In the genomic region with DNA sequence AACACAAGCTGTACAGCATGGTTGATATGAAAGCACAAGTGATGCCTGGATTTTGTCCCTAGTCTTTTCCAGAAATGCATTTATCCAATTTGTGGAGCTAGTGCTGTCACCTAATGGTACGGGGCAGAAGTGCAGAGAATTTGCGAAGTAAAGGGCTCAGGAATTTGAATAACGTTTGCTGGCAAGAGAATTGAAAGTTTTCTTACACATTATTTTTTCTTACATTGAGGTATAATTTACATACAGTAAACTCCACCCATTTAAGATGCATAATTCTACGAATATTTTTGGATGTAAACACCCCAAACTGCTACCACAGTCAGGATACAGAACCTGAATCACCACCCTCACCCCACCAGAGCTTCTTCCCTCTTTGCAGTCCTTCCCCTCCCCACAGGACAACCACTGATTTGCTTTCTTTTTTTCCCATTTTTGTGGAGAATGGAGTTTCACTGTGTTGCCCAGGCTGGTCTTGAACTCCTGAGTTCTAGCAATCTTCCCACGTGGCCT, we compare ENCODE assay signal across 1 cellular context.
TF ChIP-seq lines count a peak whose summit lies in the region.

No MANE protein-coding gene starts in this region.

TF ChIP-seq in GM12878, 131 proteins besides CTCF, POLR2A, EP300 and RAD21 (continued from another document):
- TF ChIP-seq, protein P1, sequence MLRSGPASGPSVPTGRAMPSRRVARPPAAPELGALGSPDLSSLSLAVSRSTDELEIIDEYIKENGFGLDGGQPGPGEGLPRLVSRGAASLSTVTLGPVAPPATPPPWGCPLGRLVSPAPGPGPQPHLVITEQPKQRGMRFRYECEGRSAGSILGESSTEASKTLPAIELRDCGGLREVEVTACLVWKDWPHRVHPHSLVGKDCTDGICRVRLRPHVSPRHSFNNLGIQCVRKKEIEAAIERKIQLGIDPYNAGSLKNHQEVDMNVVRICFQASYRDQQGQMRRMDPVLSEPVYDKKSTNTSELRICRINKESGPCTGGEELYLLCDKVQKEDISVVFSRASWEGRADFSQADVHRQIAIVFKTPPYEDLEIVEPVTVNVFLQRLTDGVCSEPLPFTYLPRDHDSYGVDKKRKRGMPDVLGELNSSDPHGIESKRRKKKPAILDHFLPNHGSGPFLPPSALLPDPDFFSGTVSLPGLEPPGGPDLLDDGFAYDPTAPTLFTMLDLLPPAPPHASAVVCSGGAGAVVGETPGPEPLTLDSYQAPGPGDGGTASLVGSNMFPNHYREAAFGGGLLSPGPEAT (IDR thresholded peaks at IDR 0.05; ENCODE audit: low read depth) = 0 out of 2 replicates have a peak, but pooled peaks have one; percentile 19
- TF ChIP-seq IKZF1 (conservative IDR thresholded peaks at IDR 0.05) (peak; percentile 51; the same call in 1 of the 2 replicates), RBBP5 (conservative IDR thresholded peaks at IDR 0.05) (no peak), NFIC (IDR thresholded peaks at IDR 0.05; ENCODE audit: low read depth, low read length) (peak; percentile 28), WRNIP1 (IDR thresholded peaks at IDR 0.05; ENCODE audit: borderline replicate concordance, low read depth, low read length) (0 out of 2 replicates have a peak, but pooled peaks have one; percentile 87), FOXM1 (IDR thresholded peaks at IDR 0.05; ENCODE audit: low read depth, low read length) (peak; percentile 41), CHD2 (IDR thresholded peaks at IDR 0.05; ENCODE audit: borderline replicate concordance, low read depth, low read length) (no peak), POLR2AphosphoS5 (IDR thresholded peaks at IDR 0.05; ENCODE audit: low read length) (peak; percentile 84), POLR2AphosphoS2 (IDR thresholded peaks at IDR 0.05; ENCODE audit: low read depth, low read length) (peak; percentile 77; the same call in 1 of the 2 replicates), MTA2 (IDR thresholded peaks at IDR 0.05; ENCODE audit: low read depth) (0 out of 2 replicates have a peak, but pooled peaks have one; percentile 19), EED (IDR thresholded peaks at IDR 0.05; ENCODE audit: low read depth) (peak; percentile 66; the same call in 1 of the 2 replicates), SMC3 (IDR thresholded peaks at IDR 0.05; ENCODE audit: borderline replicate concordance, low read length) (peak; percentile 52; the same call in 1 of the 2 replicates), RCOR1 (conservative IDR thresholded peaks at IDR 0.05; ENCODE audit: low read depth, low read length) (no peak), BMI1 (IDR thresholded peaks at IDR 0.05; ENCODE audit: borderline replicate concordance) (no peak; the same call in 1 of the 2 replicates), ZNF622 (IDR thresholded peaks at IDR 0.05) (no peak), ZNF384 (IDR thresholded peaks at IDR 0.05; ENCODE audit: borderline replicate concordance, low read depth, low read length) (0 out of 2 replicates have a peak, but pooled peaks have one; percentile 3), CBX5 (IDR thresholded peaks at IDR 0.05; ENCODE audit: low read depth) (0 out of 2 replicates have a peak, but pooled peaks have one; percentile 71)
- TF ChIP-seq, protein P2, sequence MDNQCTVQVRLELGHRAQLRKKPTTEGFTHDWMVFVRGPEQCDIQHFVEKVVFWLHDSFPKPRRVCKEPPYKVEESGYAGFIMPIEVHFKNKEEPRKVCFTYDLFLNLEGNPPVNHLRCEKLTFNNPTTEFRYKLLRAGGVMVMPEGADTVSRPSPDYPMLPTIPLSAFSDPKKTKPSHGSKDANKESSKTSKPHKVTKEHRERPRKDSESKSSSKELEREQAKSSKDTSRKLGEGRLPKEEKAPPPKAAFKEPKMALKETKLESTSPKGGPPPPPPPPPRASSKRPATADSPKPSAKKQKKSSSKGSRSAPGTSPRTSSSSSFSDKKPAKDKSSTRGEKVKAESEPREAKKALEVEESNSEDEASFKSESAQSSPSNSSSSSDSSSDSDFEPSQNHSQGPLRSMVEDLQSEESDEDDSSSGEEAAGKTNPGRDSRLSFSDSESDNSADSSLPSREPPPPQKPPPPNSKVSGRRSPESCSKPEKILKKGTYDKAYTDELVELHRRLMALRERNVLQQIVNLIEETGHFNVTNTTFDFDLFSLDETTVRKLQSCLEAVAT (IDR thresholded peaks at IDR 0.05) = peak; percentile 24; the same call in 1 of the 2 replicates
